23 cellular contexts compared by ENCODE assay signal in the genomic region with DNA sequence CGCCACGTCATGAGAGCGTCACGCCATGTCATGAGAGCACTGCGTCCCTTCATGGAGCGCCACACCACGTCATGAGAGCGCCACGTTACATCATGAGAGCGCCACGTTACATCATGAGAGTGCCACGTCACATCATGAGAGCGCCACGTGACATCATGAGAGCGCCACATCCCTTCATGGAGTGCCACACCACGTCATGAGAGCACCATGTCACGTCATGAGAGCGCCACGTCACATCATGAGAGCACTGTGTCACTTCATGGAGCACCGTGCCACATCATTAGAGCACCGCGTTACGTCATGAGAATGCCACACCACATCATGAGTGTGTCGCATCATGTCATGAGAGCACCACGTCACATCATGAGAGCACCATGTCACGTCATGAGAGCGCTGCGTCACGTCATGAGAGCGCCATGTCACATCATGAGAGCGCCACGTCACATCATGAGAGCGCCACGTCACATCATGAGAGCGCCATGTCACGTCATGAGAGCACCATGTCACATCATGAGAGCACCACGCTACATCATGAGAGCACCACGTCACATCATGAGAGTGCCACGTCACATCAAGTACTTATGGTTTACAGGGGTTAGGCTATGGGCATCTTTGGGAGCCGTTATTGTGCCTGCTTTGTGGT. TPM values are rescaled to one million over a fixed set of nuclear protein-coding genes. Genes with fewer than 3 reads are reported as not detected.
DNase-seq lines count a peak whose midpoint lies in the region; ATAC-seq, FAIRE-seq and TF ChIP-seq lines count a peak whose summit lies in the region.
"Had no signal": no experiment of that assay in that cellular context is flagged by ENCODE, and none has a peak within 500 bp of the region (broad histone marks: within the 10 kb centered on the region; RNA-seq: fewer than 3 reads in every experiment).

No MANE protein-coding gene starts in this region.

- BruUV-seq in HepG2 (replicated peaks; lab: Mats Ljungman, UMichigan) (no TSS peak), Calu3 (replicated peaks; lab: Mats Ljungman, UMichigan) (no TSS peak)

- no peak overlapping the region for H3K9ac ChIP-seq in HepG2 (ENCODE audit: insufficient read depth, low read depth, low read length)

- H3K36me3 Mint-ChIP-seq in activated naive CD8-positive, alpha-beta T cell treated with anti-CD3 and anti-CD28 coated beads, Interleukin-2, amount 10 ng/mL, durations not matched to agents 7 days and 5 days = no peaks in the 10 kb centered on the region
- no peaks in the 10 kb centered on the region for H3K36me3 Mint-ChIP-seq in Calu3 (ENCODE audit: insufficient read depth, unreplicated experiment)

- H3K9me3 Mint-ChIP-seq in activated naive CD8-positive, alpha-beta T cell treated with anti-CD3 and anti-CD28 coated beads, Interleukin-2, amount 10 ng/mL, durations not matched to agents 7 days and 5 days = no peaks in the 10 kb centered on the region
- H3K9me3 Mint-ChIP-seq in Calu3 (ENCODE audit: low read depth, unreplicated experiment) = peaks cover 20% of the 10 kb centered on the region
- H3K9me3 Mint-ChIP-seq: HFFc6 had no signal

- no peak for TF ChIP-seq CTCF in HepG2 (CRISPR knock-in tag; IDR thresholded peaks at IDR 0.05)
- TF ChIP-seq CTCF in right lobe of liver (IDR thresholded peaks at IDR 0.05) = no peak
- no peak for TF ChIP-seq CTCF in neutrophil (IDR thresholded peaks at IDR 0.05)
- TF ChIP-seq CTCF in Calu3 (IDR thresholded peaks at IDR 0.05; ENCODE audit: unreplicated experiment) = no peak

- intact Hi-C loops in HepG2 (cut with micrococcal nuclease; ENCODE audit: unreplicated experiment) = no loop called here
- intact Hi-C loops in right lobe of liver (cut with DNase I) = no loop called here
- intact Hi-C loops in left colon (cut with DNase I, micrococcal nuclease) = no loop called here
- intact Hi-C loops in Calu3 (cut with micrococcal nuclease; ENCODE audit: unreplicated experiment) = no loop called here

- H3K27ac Mint-ChIP-seq in activated naive CD8-positive, alpha-beta T cell treated with anti-CD3 and anti-CD28 coated beads, Interleukin-2, amount 10 ng/mL, durations not matched to agents 7 days and 5 days = peak overlapping the region; percentile 87
- H3K27ac Mint-ChIP-seq in Calu3 (ENCODE audit: unreplicated experiment) = no peak overlapping the region
- H3K27ac Mint-ChIP-seq: HFFc6 had no signal

- H3K79me2 ChIP-seq in HepG2 (ENCODE audit: insufficient read depth, low read length) = no peaks in the 10 kb centered on the region

- DNase-seq in HepG2 (ENCODE audit: low spot score) (no peak), right lobe of liver (no peak), GM12892 (ENCODE audit: insufficient read length) (no peak), left colon (no peak), Calu3 (no peak), NCI-H187 (lab: John Stamatoyannopoulos, UW) (no peak)
- no peak for DNase-seq in activated naive CD8-positive, alpha-beta T cell treated with anti-CD3 and anti-CD28 coated beads, Interleukin-2, amount 10 ng/mL, durations not matched to agents 7 days and 5 days
- DNase-seq: ACHN, AML-193, DND-41, GOT3, HFFc6, IMR-90, Kasumi-1, NCI-H1105, NCI-H1694, NCI-H2107, NCI-H226, NCI-H524 treated with DMSO at 0.1 percent for 48 hours had no signal

- CTCF ChIA-PET in HepG2 (lab: Yijun Ruan, JAX; ENCODE audit: low intra/inter-chr PET ratio, low total read pairs) (no interaction called here), Calu3 (lab: Charles Lee) (no interaction called here)

- peak overlapping the region; percentile 7 for H3K4me3 Mint-ChIP-seq in activated naive CD8-positive, alpha-beta T cell treated with anti-CD3 and anti-CD28 coated beads, Interleukin-2, amount 10 ng/mL, durations not matched to agents 7 days and 5 days
- H3K4me3 Mint-ChIP-seq in Calu3 (ENCODE audit: low read depth, unreplicated experiment) = no peak overlapping the region
- H3K4me3 Mint-ChIP-seq: HFFc6 had no signal

- no peak overlapping the region for H3K4me2 ChIP-seq in HepG2 (ENCODE audit: low read depth, low read length)

- no peaks in the 10 kb centered on the region for H4K20me1 ChIP-seq in HepG2 (ENCODE audit: insufficient read depth, low read length)

- H3K27me3 Mint-ChIP-seq in activated naive CD8-positive, alpha-beta T cell treated with anti-CD3 and anti-CD28 coated beads, Interleukin-2, amount 10 ng/mL, durations not matched to agents 7 days and 5 days = no peaks in the 10 kb centered on the region
- no peaks in the 10 kb centered on the region for H3K27me3 Mint-ChIP-seq in Calu3 (ENCODE audit: unreplicated experiment)

- ATAC-seq in HepG2 (no peak), right lobe of liver (no peak), left colon (no peak)
- ATAC-seq in activated naive CD8-positive, alpha-beta T cell treated with anti-CD3 and anti-CD28 coated beads, Interleukin-2, amount 10 ng/mL, durations not matched to agents 7 days and 5 days (ENCODE audit: low read depth) = no peak
- ATAC-seq: Right ventricle myocardium inferior had no signal

- TF ChIP-seq RAD21 in HepG2 (CRISPR knock-in tag; IDR thresholded peaks at IDR 0.05) = no peak

- H3K4me3 ChIP-seq in HepG2 (replicated peaks in 1 of 3; ENCODE audit: insufficient read depth in 1 of 3, low read depth in 2 of 3, low read length in 3 of 3) = no peak overlapping the region
- no peak overlapping the region for H3K4me3 ChIP-seq in right lobe of liver
- H3K4me3 ChIP-seq in neutrophil (ENCODE audit: low read depth in 1 of 2, low read length in 1 of 2) = no peak overlapping the region
- H3K4me3 ChIP-seq: Peyer's patch had no signal

- TF ChIP-seq POLR2A in HepG2 (IDR thresholded peaks at IDR 0.05; ENCODE audit: insufficient read depth in 1 of 2, low read depth in 2 of 2, low read length in 2 of 2) = no peak
- no peak for TF ChIP-seq POLR2A in right lobe of liver (IDR thresholded peaks at IDR 0.05)
- TF ChIP-seq POLR2A in GM12892 (IDR thresholded peaks at IDR 0.05; ENCODE audit: low read depth, low read length) = no peak

- no peak for FAIRE-seq in HepG2 (lab: Jason Lieb, UNC)
- FAIRE-seq in GM12892 (lab: Jason Lieb, UNC) = peak; percentile 60
- FAIRE-seq: G401.6 had no signal

- H3K9me3 ChIP-seq in HepG2 (ENCODE audit: low read length) (no peaks in the 10 kb centered on the region), right lobe of liver (no peaks in the 10 kb centered on the region), neutrophil (no peaks in the 10 kb centered on the region)
- H3K9me3 ChIP-seq: Peyer's patch had no signal

- H3K4me1 ChIP-seq in HepG2 (ENCODE audit: insufficient read depth, low read length) = no peaks in the 10 kb centered on the region
- no peaks in the 10 kb centered on the region for H3K4me1 ChIP-seq in right lobe of liver
- peaks cover 63 to 75% of the 10 kb centered on the region in 2 experiments for H3K4me1 ChIP-seq in neutrophil (ENCODE audit: control insufficient read depth in 1 of 2, insufficient read depth in 1 of 2, low read depth in 1 of 2, low read length in 1 of 2)

- peaks cover 30% of the 10 kb centered on the region for H3K4me1 Mint-ChIP-seq in activated naive CD8-positive, alpha-beta T cell treated with anti-CD3 and anti-CD28 coated beads, Interleukin-2, amount 10 ng/mL, durations not matched to agents 7 days and 5 days
- H3K4me1 Mint-ChIP-seq in Calu3 (ENCODE audit: low read depth, unreplicated experiment) = no peaks in the 10 kb centered on the region

- no peaks in the 10 kb centered on the region for H3K36me3 ChIP-seq in HepG2 (replicated peaks in 1 of 2; ENCODE audit: control insufficient read depth in 1 of 2, insufficient read depth in 2 of 2, low read length in 2 of 2)
- no peaks in the 10 kb centered on the region for H3K36me3 ChIP-seq in right lobe of liver
- H3K36me3 ChIP-seq in neutrophil = no peaks in the 10 kb centered on the region
- H3K36me3 ChIP-seq: Peyer's patch had no signal

- H2AFZ ChIP-seq in HepG2 (ENCODE audit: low read length) = no peak overlapping the region

- H3K27me3 ChIP-seq in HepG2 (ENCODE audit: control insufficient read depth in 1 of 2, insufficient read depth in 2 of 2, low read length in 2 of 2) (0 out of 5 replicates have a peak, but pooled peaks cover 0 to 12% of the 10 kb centered on the region in 2 experiments), right lobe of liver (no peaks in the 10 kb centered on the region), neutrophil (no peaks in the 10 kb centered on the region)
- H3K27me3 ChIP-seq: Peyer's patch had no signal

- WGBS in HepG2 (ENCODE audit: low lambda C conversion rate) = 63% methylated on average over 11 of the region's 40 CpGs
- 83% methylated on average over 26 of the region's 40 CpGs for WGBS in right lobe of liver (ENCODE audit: insufficient coverage, low coverage, low lambda C conversion rate, missing lambda C conversion rate)

- in situ Hi-C loops in HepG2 (cut with HindIII; ENCODE audit: extremely low pct_ligation_motif_present, low pct_unique_long_range_greater_than_20kb) = no loop called here

- no peak overlapping the region for H3K27ac ChIP-seq in HepG2 (ENCODE audit: extremely low read length, insufficient read depth, low read length)
- H3K27ac ChIP-seq in right lobe of liver = no peak overlapping the region
- H3K27ac ChIP-seq in neutrophil = peak overlapping the region; percentile 76

- TF ChIP-seq EP300 in HepG2 (IDR thresholded peaks at IDR 0.05; ENCODE audit: low read depth in 2 of 2, low read length in 2 of 2) = no peak
- no peak for TF ChIP-seq EP300 in HepG2 (CRISPR knock-in tag; IDR thresholded peaks at IDR 0.05; ENCODE audit: borderline replicate concordance)

- POLR2A ChIA-PET in HepG2 (lab: Yijun Ruan, JAX) = no interaction called here
- POLR2A ChIA-PET in activated naive CD8-positive, alpha-beta T cell treated with anti-CD3 and anti-CD28 coated beads, Interleukin-2, amount 10 ng/mL, durations not matched to agents 7 days and 5 days (lab: Charles Lee) = no interaction called here

RNA-seq across cellular contexts. Expression of a gene that starts 9.8 kb away (rescaled TPM):
- total RNA-seq in HepG2 (2016; rRNA removed; fragmentation: Illumina TruSeq; extraction: Trizol) = not detected in 2 replicates
- not detected in 2 replicates for total RNA-seq in HepG2 (2016; cell fraction: cytosol; rRNA removed; fragmentation: Illumina TruSeq; extraction: Trizol; ENCODE audit: low read depth)
- not detected in 2 replicates for total RNA-seq in HepG2 (2016; cell fraction: insoluble cytoplasmic fraction; rRNA removed; fragmentation: Illumina TruSeq; extraction: Trizol)
- total RNA-seq in HepG2 (2016; cell fraction: membrane; rRNA removed; fragmentation: Illumina TruSeq; extraction: Trizol) = not detected in 2 replicates
- not detected in 2 replicates for total RNA-seq in HepG2 (2016; cell fraction: nucleus; rRNA removed; fragmentation: Illumina TruSeq; extraction: Trizol)
- not detected in 2 replicates for polyA plus RNA-seq in HepG2 (2011; rRNA removed)
- polyA plus RNA-seq in HepG2 (2011; cell fraction: cytosol; rRNA removed) = 0.01 TPM in 1 of 2 replicates, not detected in the other
- polyA plus RNA-seq in HepG2 (2011; cell fraction: nucleus; rRNA removed) = not detected in 2 replicates
- not detected in 2 replicates for polyA plus RNA-seq in HepG2 (2012)
- polyA plus RNA-seq in HepG2 (2016; cell fraction: cytosol; fragmentation: Illumina TruSeq; extraction: Trizol; ENCODE audit: low read depth) = not detected in 2 replicates
- polyA plus RNA-seq in HepG2 (2016; cell fraction: insoluble cytoplasmic fraction; fragmentation: Illumina TruSeq; extraction: Trizol; ENCODE audit: low read depth) = not detected in 2 replicates
- polyA plus RNA-seq in HepG2 (2016; cell fraction: membrane; fragmentation: Illumina TruSeq; extraction: Trizol; ENCODE audit: low read depth) = not detected in 2 replicates
- polyA plus RNA-seq in HepG2 (2016; cell fraction: nucleus; fragmentation: Illumina TruSeq; extraction: Trizol; ENCODE audit: insufficient read depth, low read depth) = not detected in 2 replicates
- polyA minus RNA-seq in HepG2 (2011; rRNA and poly(A)+ RNA removed; ENCODE audit: low replicate concordance) = not detected in 2 replicates
- not detected in 2 replicates for polyA minus RNA-seq in HepG2 (2011; cell fraction: cytosol; rRNA and poly(A)+ RNA removed)
- not detected in 2 replicates for polyA minus RNA-seq in HepG2 (2011; cell fraction: nucleus; rRNA and poly(A)+ RNA removed)
- total RNA-seq in right lobe of liver = 1 to 10 TPM in 2 of 6 experiments, under 1 TPM in 4; 0.11 to 2.0 (median 0.62) TPM
- polyA plus RNA-seq in GM12892 (2012; ENCODE audit: missing spikeins) = not detected
- total RNA-seq in activated naive CD8-positive, alpha-beta T cell treated with anti-CD3 and anti-CD28 coated beads, Interleukin-2, amount 10 ng/mL, durations not matched to agents 7 days and 5 days = 1 to 10 TPM; 7.0 to 8.9 TPM
- total RNA-seq in left colon = 1 to 10 TPM in 1 of 2 donors, under 1 TPM in 1; 0.61 to 2.7 TPM
- 0.26 and 0.32 TPM in 2 replicates for total RNA-seq in Calu3 (2022)
- polyA plus RNA-seq: IMR-90 had no signal

RNA-seq across cellular contexts. Expression of a gene that starts 51.8 kb away (rescaled TPM):
- total RNA-seq in HepG2 (2016; rRNA removed; fragmentation: Illumina TruSeq; extraction: Trizol) (not detected in 2 replicates), right lobe of liver (not detected), left colon (not detected), Calu3 (2022) (not detected in 2 replicates)
- not detected in 2 replicates for total RNA-seq in HepG2 (2016; cell fraction: cytosol; rRNA removed; fragmentation: Illumina TruSeq; extraction: Trizol; ENCODE audit: low read depth)
- total RNA-seq in HepG2 (2016; cell fraction: insoluble cytoplasmic fraction; rRNA removed; fragmentation: Illumina TruSeq; extraction: Trizol) = not detected in 2 replicates
- total RNA-seq in HepG2 (2016; cell fraction: membrane; rRNA removed; fragmentation: Illumina TruSeq; extraction: Trizol) = not detected in 2 replicates
- total RNA-seq in HepG2 (2016; cell fraction: nucleus; rRNA removed; fragmentation: Illumina TruSeq; extraction: Trizol) = not detected in 2 replicates
- not detected in 2 replicates for polyA plus RNA-seq in HepG2 (2011; rRNA removed)
- polyA plus RNA-seq in HepG2 (2011; cell fraction: cytosol; rRNA removed) = not detected in 2 replicates
- not detected in 2 replicates for polyA plus RNA-seq in HepG2 (2011; cell fraction: nucleus; rRNA removed)
- not detected in 2 replicates for polyA plus RNA-seq in HepG2 (2012)
- polyA plus RNA-seq in HepG2 (2016; cell fraction: cytosol; fragmentation: Illumina TruSeq; extraction: Trizol; ENCODE audit: low read depth) = not detected in 2 replicates
- polyA plus RNA-seq in HepG2 (2016; cell fraction: insoluble cytoplasmic fraction; fragmentation: Illumina TruSeq; extraction: Trizol; ENCODE audit: low read depth) = not detected in 2 replicates
- not detected in 2 replicates for polyA plus RNA-seq in HepG2 (2016; cell fraction: membrane; fragmentation: Illumina TruSeq; extraction: Trizol; ENCODE audit: low read depth)
- polyA plus RNA-seq in HepG2 (2016; cell fraction: nucleus; fragmentation: Illumina TruSeq; extraction: Trizol; ENCODE audit: insufficient read depth, low read depth) = not detected in 2 replicates
- not detected in 2 replicates for polyA minus RNA-seq in HepG2 (2011; rRNA and poly(A)+ RNA removed; ENCODE audit: low replicate concordance)
- polyA minus RNA-seq in HepG2 (2011; cell fraction: cytosol; rRNA and poly(A)+ RNA removed) = not detected in 2 replicates
- not detected in 2 replicates for polyA minus RNA-seq in HepG2 (2011; cell fraction: nucleus; rRNA and poly(A)+ RNA removed)
- not detected for polyA plus RNA-seq in GM12892 (2012; ENCODE audit: missing spikeins)
- not detected for total RNA-seq in activated naive CD8-positive, alpha-beta T cell treated with anti-CD3 and anti-CD28 coated beads, Interleukin-2, amount 10 ng/mL, durations not matched to agents 7 days and 5 days
- total RNA-seq: HFFc6, IMR-90, Peyer's patch, Right ventricle myocardium inferior had no signal
- polyA plus RNA-seq: IMR-90 had no signal
